23 cellular contexts compared by ENCODE assay signal in genomic region chr16:1401758-1402154, GRCh38. TPM values are rescaled to one million over a fixed set of nuclear protein-coding genes. Genes with fewer than 3 reads are reported as not detected.
DNase-seq lines count a peak whose midpoint lies in the region; ATAC-seq, FAIRE-seq and TF ChIP-seq lines count a peak whose summit lies in the region.
"Had no signal": no experiment of that assay in that cellular context is flagged by ENCODE, and none has a peak within 500 bp of the region (broad histone marks: within the 10 kb centered on the region; RNA-seq: fewer than 3 reads in every experiment).

No MANE protein-coding gene starts in this region.

- peaks cover 32% of the 10 kb centered on the region for H3K36me3 ChIP-seq in NT2/D1 (ENCODE audit: insufficient read depth, insufficient read length, low read length)
- no peaks in the 10 kb centered on the region for H3K36me3 ChIP-seq in K562 (ENCODE audit: control insufficient read depth, insufficient read depth, low read length)

- no peak overlapping the region for H3K4me3 Mint-ChIP-seq in activated naive CD4-positive, alpha-beta T cell treated with anti-CD3 and anti-CD28 coated beads, Interleukin-2, amount 10 ng/mL, durations not matched to agents 7 days and 5 days
- H3K4me3 Mint-ChIP-seq: CD14-positive monocyte; CD8-positive, alpha-beta T cell; H9 had no signal

- POLR2A ChIA-PET in K562 (lab: Yijun Ruan, JAX) = interaction anchor here (0.9 kb wide), 2 partner anchors 12 to 22 kb away, joined by 3 to 4 read pairs; no protein-coding TSS in a partner anchor

- BruUV-seq in K562 (replicated peaks; lab: Mats Ljungman, UMichigan) = no TSS peak

- intact Hi-C loops in K562 (cut with micrococcal nuclease) = no loop called here

- no peak for DNase-seq in activated naive CD4-positive, alpha-beta T cell treated with anti-CD3 and anti-CD28 coated beads, Interleukin-2, amount 10 ng/mL, durations not matched to agents 7 days and 5 days
- DNase-seq in activated naive CD4-positive, alpha-beta T cell treated with Interleukin-2 at 50 U/mL for 16 hours = no peak
- no peak for DNase-seq in NT2/D1 (ENCODE audit: low read depth, low spot score)
- DNase-seq in K562 (ENCODE audit: extremely low read depth in 1 of 4, low spot score in 3 of 4) = no peak
- no peak for DNase-seq in Ammon's horn (ENCODE audit: low spot score)
- DNase-seq: AML-193; Calu3; CD8-positive, alpha-beta T cell; DMS79 treated with DMSO at 0.1 percent for 48 hours; GF-D8; H9 had no signal

- H3K79me2 ChIP-seq in K562 (ENCODE audit: control insufficient read depth, insufficient read depth, low read length) = no peaks in the 10 kb centered on the region

- H3K9ac ChIP-seq in NT2/D1 (ENCODE audit: insufficient read length, low read depth) = peak overlapping the region; percentile 44
- peak overlapping the region in 1 of 2 experiments; percentile 55; a peak in 2 of 4 replicates for H3K9ac ChIP-seq in K562 (ENCODE audit: insufficient read depth in 1 of 2, low read depth in 2 of 2, low read length in 2 of 2)
- H3K9ac ChIP-seq: BLaER1, KMS-11 had no signal

- H3K27ac ChIP-seq in K562 (ENCODE audit: extremely low read depth, low read depth, low read length) = no peak overlapping the region
- H3K27ac ChIP-seq: 22Rv1, A549, BLaER1, HL-60, KMS-11 had no signal

- TF ChIP-seq POLR2A in K562 (conservative IDR thresholded peaks at IDR 0.05) = no peak

- H3K4me3 ChIP-seq in NT2/D1 (ENCODE audit: insufficient read length, low read depth) (no peak overlapping the region), K562 (no peak overlapping the region)
- H3K4me3 ChIP-seq: A549, BLaER1 had no signal

- H3K4me1 ChIP-seq in NT2/D1 (ENCODE audit: insufficient read depth, insufficient read length) (no peaks in the 10 kb centered on the region), K562 (replicated peaks in 1 of 2; ENCODE audit: control insufficient read depth in 2 of 2, insufficient read depth in 2 of 2, low read length in 2 of 2) (peaks cover 0 to 36% of the 10 kb centered on the region in 2 experiments; a peak in 2 of 5 replicates)
- H3K4me1 ChIP-seq: A549 had no signal

- TF ChIP-seq CTCF in K562 (IDR thresholded peaks at IDR 0.05 in 2 of 3, conservative IDR thresholded peaks at IDR 0.05 in 1 of 3; ENCODE audit: insufficient read depth in 2 of 3, low read depth in 1 of 3, low read length in 3 of 3) = no peak

- no peaks in the 10 kb centered on the region for H3K9me3 Mint-ChIP-seq in activated naive CD4-positive, alpha-beta T cell treated with anti-CD3 and anti-CD28 coated beads, Interleukin-2, amount 10 ng/mL, durations not matched to agents 7 days and 5 days
- H3K9me3 Mint-ChIP-seq: CD14-positive monocyte; CD8-positive, alpha-beta T cell; H9; IgD-negative memory B cell had no signal

- H3K4me2 ChIP-seq in K562 (ENCODE audit: insufficient read depth, low read length) = no peak overlapping the region
- H3K4me2 ChIP-seq: A549, BLaER1, KMS-11 had no signal

- peak overlapping the region; percentile 64 for H3K27ac Mint-ChIP-seq in activated naive CD4-positive, alpha-beta T cell treated with anti-CD3 and anti-CD28 coated beads, Interleukin-2, amount 10 ng/mL, durations not matched to agents 7 days and 5 days
- H3K27ac Mint-ChIP-seq: CD14-positive monocyte; CD8-positive, alpha-beta T cell; H9 had no signal

- H3K9me1 ChIP-seq in K562 (ENCODE audit: control insufficient read depth, insufficient read depth, low read length) = no peaks in the 10 kb centered on the region

- in situ Hi-C loops in K562 (cut with MboI) = no loop called here

- no peak for TF ChIP-seq RAD21 in K562 (CRISPR knock-in tag; conservative IDR thresholded peaks at IDR 0.05 in 1 of 2, IDR thresholded peaks at IDR 0.05 in 1 of 2)

- H3K4me1 Mint-ChIP-seq in activated naive CD4-positive, alpha-beta T cell treated with anti-CD3 and anti-CD28 coated beads, Interleukin-2, amount 10 ng/mL, durations not matched to agents 7 days and 5 days = no peaks in the 10 kb centered on the region
- H3K4me1 Mint-ChIP-seq: CD14-positive monocyte, H9 had no signal

- TF ChIP-seq EP300 in K562 (IDR thresholded peaks at IDR 0.05; ENCODE audit: low read length) = no peak

- no peak for FAIRE-seq in K562 (lab: Jason Lieb, UNC)
- FAIRE-seq: A549, GM19239, H1 had no signal

- WGBS in K562 (ENCODE audit: insufficient coverage, low coverage, missing lambda C conversion rate) = 74% methylated on average over 12 of the region's 13 CpGs

- no peak overlapping the region for H2AFZ ChIP-seq in K562 (ENCODE audit: low read depth, low read length)

- no peaks in the 10 kb centered on the region for H3K27me3 ChIP-seq in NT2/D1 (ENCODE audit: insufficient read depth, insufficient read length)
- no peaks in the 10 kb centered on the region for H3K27me3 ChIP-seq in K562 (ENCODE audit: control insufficient read depth in 2 of 2, insufficient read depth in 2 of 2, low read length in 2 of 2)
- H3K27me3 ChIP-seq: BLaER1 had no signal

- no peaks in the 10 kb centered on the region for H3K27me3 Mint-ChIP-seq in activated naive CD4-positive, alpha-beta T cell treated with anti-CD3 and anti-CD28 coated beads, Interleukin-2, amount 10 ng/mL, durations not matched to agents 7 days and 5 days
- H3K27me3 Mint-ChIP-seq: IgD-negative memory B cell had no signal

- H3K9me3 ChIP-seq in NT2/D1 (ENCODE audit: insufficient read depth, low read length) (no peaks in the 10 kb centered on the region), K562 (replicated peaks; ENCODE audit: control insufficient read depth, insufficient read depth, low read depth, low read length) (no peaks in the 10 kb centered on the region)
- H3K9me3 ChIP-seq: A549, BLaER1 had no signal

- ATAC-seq in K562 (no peak), HG03175 (IDR thresholded peaks at IDR 0.05; ENCODE audit: unreplicated experiment) (no peak), GM18868 (IDR thresholded peaks at IDR 0.05; ENCODE audit: unreplicated experiment) (no peak)
- ATAC-seq: A549; CD8-positive, alpha-beta T cell had no signal

- peaks cover 13% of the 10 kb centered on the region for H3K36me3 Mint-ChIP-seq in activated naive CD4-positive, alpha-beta T cell treated with anti-CD3 and anti-CD28 coated beads, Interleukin-2, amount 10 ng/mL, durations not matched to agents 7 days and 5 days
- H3K36me3 Mint-ChIP-seq: IgD-negative memory B cell had no signal

- H4K20me1 ChIP-seq in K562 (replicated peaks; ENCODE audit: control insufficient read depth, insufficient read depth, low read length) = no peaks in the 10 kb centered on the region; the same call in 1 of the 2 replicates

- CTCF ChIA-PET in activated naive CD4-positive, alpha-beta T cell treated with anti-CD3 and anti-CD28 coated beads, Interleukin-2, amount 10 ng/mL, durations not matched to agents 7 days and 5 days (lab: Charles Lee) = no interaction called here
- CTCF ChIA-PET in K562 (lab: Yijun Ruan, JAX; ENCODE audit: low intra/inter-chr PET ratio) = no interaction called here

RNA-seq across cellular contexts. Expression of gene UNKL, which starts 12.7 kb away (rescaled TPM):
- 87.2 and 161 TPM in 2 replicates for total RNA-seq in K562 (2011; cell fraction: chromatin; rRNA removed; ENCODE audit: low replicate concordance)
- 91.9 and 116 TPM in 2 replicates for total RNA-seq in K562 (2011; cell fraction: nucleolus; rRNA removed)
- 69.6 and 98.9 TPM in 2 replicates for total RNA-seq in K562 (2011; cell fraction: nucleoplasm; rRNA removed)
- 17.2 and 17.6 TPM in 2 replicates for total RNA-seq in K562 (2014; rRNA removed)
- 4.2 and 4.4 TPM in 2 replicates for total RNA-seq in K562 (2014; rRNA removed; fragmentation: Illumina TruSeq; extraction: Trizol)
- total RNA-seq in K562 (2015; rRNA removed; fragmentation: Illumina TruSeq; extraction: Trizol) = 5.1 and 12.1 TPM in 2 replicates
- 22.3 and 30.2 TPM in 2 replicates for total RNA-seq in K562 (2021)
- 19.0 and 26.5 TPM in 2 replicates for polyA plus RNA-seq in K562 (2011; rRNA removed)
- 17.4 and 36.7 TPM in 2 replicates for polyA plus RNA-seq in K562 (2011; cell fraction: cytosol; rRNA removed)
- polyA plus RNA-seq in K562 (2011; cell fraction: nucleus; rRNA removed) = 121 and 141 TPM in 2 replicates
- 11.5 and 25.8 TPM in 2 replicates for polyA plus RNA-seq in K562 (2012)
- 3.3 and 18.5 TPM in 2 replicates for polyA plus RNA-seq in K562 (2014; fragmentation: Illumina TruSeq; extraction: Trizol)
- polyA plus RNA-seq in K562 (2014; fragmentation: Nextera tagmentation; extraction: Ambion mirVana) = under 1 TPM; 0.37 to 0.48 TPM
- polyA plus RNA-seq in K562 (2014; rRNA removed) = 17.5 and 22.1 TPM in 2 replicates
- 3.1 and 3.6 TPM in 2 replicates for polyA minus RNA-seq in K562 (2011; rRNA and poly(A)+ RNA removed)
- polyA minus RNA-seq in K562 (2011; cell fraction: cytosol; rRNA and poly(A)+ RNA removed) = 23.1 and 27.5 TPM in 2 replicates
- 25.4 and 28.3 TPM in 2 replicates for polyA minus RNA-seq in K562 (2011; cell fraction: nucleus; rRNA and poly(A)+ RNA removed)

RNA-seq across cellular contexts. Expression of gene UQCC4, which starts 18.8 kb away (rescaled TPM):
- 18.2 and 43.0 TPM in 2 replicates for total RNA-seq in K562 (2011; cell fraction: chromatin; rRNA removed; ENCODE audit: low replicate concordance)
- 45.9 and 52.7 TPM in 2 replicates for total RNA-seq in K562 (2011; cell fraction: nucleolus; rRNA removed)
- 35.9 and 40.4 TPM in 2 replicates for total RNA-seq in K562 (2011; cell fraction: nucleoplasm; rRNA removed)
- 48.7 and 49.7 TPM in 2 replicates for total RNA-seq in K562 (2014; rRNA removed)
- 12.3 and 15.4 TPM in 2 replicates for total RNA-seq in K562 (2014; rRNA removed; fragmentation: Illumina TruSeq; extraction: Trizol)
- 34.4 and 35.6 TPM in 2 replicates for total RNA-seq in K562 (2015; rRNA removed; fragmentation: Illumina TruSeq; extraction: Trizol)
- total RNA-seq in K562 (2021) = 31.9 and 35.3 TPM in 2 replicates
- polyA plus RNA-seq in K562 (2011; rRNA removed) = 46.1 and 47.0 TPM in 2 replicates
- 52.6 and 64.3 TPM in 2 replicates for polyA plus RNA-seq in K562 (2011; cell fraction: cytosol; rRNA removed)
- 44.3 and 47.3 TPM in 2 replicates for polyA plus RNA-seq in K562 (2011; cell fraction: nucleus; rRNA removed)
- polyA plus RNA-seq in K562 (2012) = 16.8 and 31.2 TPM in 2 replicates
- 20.5 and 37.8 TPM in 2 replicates for polyA plus RNA-seq in K562 (2014; fragmentation: Illumina TruSeq; extraction: Trizol)
- 1 to 10 TPM; 1.3 to 3.9 TPM for polyA plus RNA-seq in K562 (2014; fragmentation: Nextera tagmentation; extraction: Ambion mirVana)
- polyA plus RNA-seq in K562 (2014; rRNA removed) = 43.9 and 50.0 TPM in 2 replicates
- 10.9 and 12.0 TPM in 2 replicates for polyA minus RNA-seq in K562 (2011; rRNA and poly(A)+ RNA removed)
- polyA minus RNA-seq in K562 (2011; cell fraction: cytosol; rRNA and poly(A)+ RNA removed) = 8.9 and 11.7 TPM in 2 replicates
- polyA minus RNA-seq in K562 (2011; cell fraction: nucleus; rRNA and poly(A)+ RNA removed) = 9.6 and 14.0 TPM in 2 replicates

RNA-seq across cellular contexts. Expression of gene PERCC1, which starts 29.1 kb away (rescaled TPM):
- not detected in 2 replicates for total RNA-seq in K562 (2011; cell fraction: chromatin; rRNA removed; ENCODE audit: low replicate concordance)
- total RNA-seq in K562 (2011; cell fraction: nucleolus; rRNA removed) = not detected in 2 replicates
- total RNA-seq in K562 (2011; cell fraction: nucleoplasm; rRNA removed) = not detected in 2 replicates
- not detected in 2 replicates for total RNA-seq in K562 (2014; rRNA removed)
- total RNA-seq in K562 (2014; rRNA removed; fragmentation: Illumina TruSeq; extraction: Trizol) = not detected in 2 replicates
- total RNA-seq in K562 (2015; rRNA removed; fragmentation: Illumina TruSeq; extraction: Trizol) = not detected in 2 replicates
- total RNA-seq in K562 (2021) = not detected in 2 replicates
- polyA plus RNA-seq in K562 (2011; rRNA removed) = not detected in 2 replicates
- polyA plus RNA-seq in K562 (2011; cell fraction: cytosol; rRNA removed) = not detected in 2 replicates
- polyA plus RNA-seq in K562 (2011; cell fraction: nucleus; rRNA removed) = not detected in 2 replicates
- not detected in 2 replicates for polyA plus RNA-seq in K562 (2012)
- polyA plus RNA-seq in K562 (2014; fragmentation: Illumina TruSeq; extraction: Trizol) = not detected in 2 replicates
- polyA plus RNA-seq in K562 (2014; fragmentation: Nextera tagmentation; extraction: Ambion mirVana) = not detected
- polyA plus RNA-seq in K562 (2014; rRNA removed) = not detected in 2 replicates
- polyA minus RNA-seq in K562 (2011; rRNA and poly(A)+ RNA removed) = not detected in 2 replicates
- not detected in 2 replicates for polyA minus RNA-seq in K562 (2011; cell fraction: cytosol; rRNA and poly(A)+ RNA removed)
- polyA minus RNA-seq in K562 (2011; cell fraction: nucleus; rRNA and poly(A)+ RNA removed) = not detected in 2 replicates
- total RNA-seq: Calu3, H1, H9, HT1080 had no signal
- polyA plus RNA-seq: A549, CD14-positive monocyte, H1, IgD-negative memory B cell had no signal

RNA-seq across cellular contexts. Expression of gene CCDC154, which starts 42.6 kb away (rescaled TPM):
- 1.2 and 4.8 TPM in 2 replicates for total RNA-seq in K562 (2011; cell fraction: chromatin; rRNA removed; ENCODE audit: low replicate concordance)
- total RNA-seq in K562 (2011; cell fraction: nucleolus; rRNA removed) = 2.5 and 3.0 TPM in 2 replicates
- total RNA-seq in K562 (2011; cell fraction: nucleoplasm; rRNA removed) = 1.5 and 2.7 TPM in 2 replicates
- 0.04 TPM in 1 of 2 replicates, not detected in the other for total RNA-seq in K562 (2014; rRNA removed)
- total RNA-seq in K562 (2014; rRNA removed; fragmentation: Illumina TruSeq; extraction: Trizol) = not detected in 2 replicates
- 0.18 TPM in 1 of 2 replicates, not detected in the other for total RNA-seq in K562 (2015; rRNA removed; fragmentation: Illumina TruSeq; extraction: Trizol)
- total RNA-seq in K562 (2021) = 0.22 and 0.42 TPM in 2 replicates
- polyA plus RNA-seq in K562 (2011; rRNA removed) = 0.15 and 0.19 TPM in 2 replicates
- polyA plus RNA-seq in K562 (2011; cell fraction: cytosol; rRNA removed) = 0.04 TPM in 1 of 2 replicates, not detected in the other
- polyA plus RNA-seq in K562 (2011; cell fraction: nucleus; rRNA removed) = 1.1 and 2.4 TPM in 2 replicates
- polyA plus RNA-seq in K562 (2012) = 0.39 and 4.2 TPM in 2 replicates
- polyA plus RNA-seq in K562 (2014; fragmentation: Illumina TruSeq; extraction: Trizol) = not detected in 2 replicates
- polyA plus RNA-seq in K562 (2014; fragmentation: Nextera tagmentation; extraction: Ambion mirVana) = not detected
- 0.03 and 1.4 TPM in 2 replicates for polyA plus RNA-seq in K562 (2014; rRNA removed)
- not detected in 2 replicates for polyA minus RNA-seq in K562 (2011; rRNA and poly(A)+ RNA removed)
- not detected in 2 replicates for polyA minus RNA-seq in K562 (2011; cell fraction: cytosol; rRNA and poly(A)+ RNA removed)
- 0.33 and 0.54 TPM in 2 replicates for polyA minus RNA-seq in K562 (2011; cell fraction: nucleus; rRNA and poly(A)+ RNA removed)
- polyA plus RNA-seq: CD14-positive monocyte had no signal

RNA-seq across cellular contexts. Expression of gene GNPTG, which starts 50.0 kb away (rescaled TPM):
- 42.1 and 68.9 TPM in 2 replicates for total RNA-seq in K562 (2011; cell fraction: chromatin; rRNA removed; ENCODE audit: low replicate concordance)
- 52.6 and 53.5 TPM in 2 replicates for total RNA-seq in K562 (2011; cell fraction: nucleolus; rRNA removed)
- total RNA-seq in K562 (2011; cell fraction: nucleoplasm; rRNA removed) = 51.0 and 57.1 TPM in 2 replicates
- total RNA-seq in K562 (2014; rRNA removed) (22.3 and 24.0 TPM in 2 replicates), K562 (2014; rRNA removed; fragmentation: Illumina TruSeq; extraction: Trizol) (4.7 and 6.1 TPM in 2 replicates), K562 (2015; rRNA removed; fragmentation: Illumina TruSeq; extraction: Trizol) (13.6 and 13.9 TPM in 2 replicates), K562 (2021) (19.9 and 22.2 TPM in 2 replicates)
- polyA plus RNA-seq in K562 (2011; rRNA removed) (18.6 and 20.7 TPM in 2 replicates), K562 (2014; fragmentation: Illumina TruSeq; extraction: Trizol) (9.0 and 13.6 TPM in 2 replicates), K562 (2014; fragmentation: Nextera tagmentation; extraction: Ambion mirVana) (1 to 10 TPM in 1 of 2 experiments, under 1 TPM in 1; 0.69 to 1.0 TPM), K562 (2014; rRNA removed) (31.5 and 33.3 TPM in 2 replicates)
- 20.9 and 40.1 TPM in 2 replicates for polyA plus RNA-seq in K562 (2011; cell fraction: cytosol; rRNA removed)
- polyA plus RNA-seq in K562 (2011; cell fraction: nucleus; rRNA removed) = 55.5 and 97.5 TPM in 2 replicates
- polyA plus RNA-seq in K562 (2012) = 18.3 and 26.9 TPM in 2 replicates
- polyA minus RNA-seq in K562 (2011; rRNA and poly(A)+ RNA removed) = 1.6 and 5.7 TPM in 2 replicates
- polyA minus RNA-seq in K562 (2011; cell fraction: cytosol; rRNA and poly(A)+ RNA removed) = 7.7 and 10.3 TPM in 2 replicates
- 11.7 and 13.1 TPM in 2 replicates for polyA minus RNA-seq in K562 (2011; cell fraction: nucleus; rRNA and poly(A)+ RNA removed)
